1 cellular context compared by ENCODE assay signal in genomic region chr5:94361832-94362754, GRCh38.
TF ChIP-seq lines count a peak whose summit lies in the region.

No MANE protein-coding gene starts in this region.

TF ChIP-seq in GM23338, 12 proteins besides CTCF, POLR2A, EP300 and RAD21 (continued from another document):
- TF ChIP-seq ZNF462 (CRISPR knock-in tag; IDR thresholded peaks at IDR 0.05): peak; percentile 83
- TF ChIP-seq NANOG (IDR thresholded peaks at IDR 0.05; ENCODE audit: borderline replicate concordance): peak; percentile 97
- TF ChIP-seq CREB1 (CRISPR knock-in tag; IDR thresholded peaks at IDR 0.05; ENCODE audit: low read depth): no peak
- TF ChIP-seq STAT1 (IDR thresholded peaks at IDR 0.05; ENCODE audit: unreplicated experiment): no peak
- TF ChIP-seq, protein P1, sequence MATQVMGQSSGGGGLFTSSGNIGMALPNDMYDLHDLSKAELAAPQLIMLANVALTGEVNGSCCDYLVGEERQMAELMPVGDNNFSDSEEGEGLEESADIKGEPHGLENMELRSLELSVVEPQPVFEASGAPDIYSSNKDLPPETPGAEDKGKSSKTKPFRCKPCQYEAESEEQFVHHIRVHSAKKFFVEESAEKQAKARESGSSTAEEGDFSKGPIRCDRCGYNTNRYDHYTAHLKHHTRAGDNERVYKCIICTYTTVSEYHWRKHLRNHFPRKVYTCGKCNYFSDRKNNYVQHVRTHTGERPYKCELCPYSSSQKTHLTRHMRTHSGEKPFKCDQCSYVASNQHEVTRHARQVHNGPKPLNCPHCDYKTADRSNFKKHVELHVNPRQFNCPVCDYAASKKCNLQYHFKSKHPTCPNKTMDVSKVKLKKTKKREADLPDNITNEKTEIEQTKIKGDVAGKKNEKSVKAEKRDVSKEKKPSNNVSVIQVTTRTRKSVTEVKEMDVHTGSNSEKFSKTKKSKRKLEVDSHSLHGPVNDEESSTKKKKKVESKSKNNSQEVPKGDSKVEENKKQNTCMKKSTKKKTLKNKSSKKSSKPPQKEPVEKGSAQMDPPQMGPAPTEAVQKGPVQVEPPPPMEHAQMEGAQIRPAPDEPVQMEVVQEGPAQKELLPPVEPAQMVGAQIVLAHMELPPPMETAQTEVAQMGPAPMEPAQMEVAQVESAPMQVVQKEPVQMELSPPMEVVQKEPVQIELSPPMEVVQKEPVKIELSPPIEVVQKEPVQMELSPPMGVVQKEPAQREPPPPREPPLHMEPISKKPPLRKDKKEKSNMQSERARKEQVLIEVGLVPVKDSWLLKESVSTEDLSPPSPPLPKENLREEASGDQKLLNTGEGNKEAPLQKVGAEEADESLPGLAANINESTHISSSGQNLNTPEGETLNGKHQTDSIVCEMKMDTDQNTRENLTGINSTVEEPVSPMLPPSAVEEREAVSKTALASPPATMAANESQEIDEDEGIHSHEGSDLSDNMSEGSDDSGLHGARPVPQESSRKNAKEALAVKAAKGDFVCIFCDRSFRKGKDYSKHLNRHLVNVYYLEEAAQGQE (IDR thresholded peaks at IDR 0.05; ENCODE audit: unreplicated experiment): no peak
